ENCODE assay signal across 8 cellular contexts in the genomic region with DNA sequence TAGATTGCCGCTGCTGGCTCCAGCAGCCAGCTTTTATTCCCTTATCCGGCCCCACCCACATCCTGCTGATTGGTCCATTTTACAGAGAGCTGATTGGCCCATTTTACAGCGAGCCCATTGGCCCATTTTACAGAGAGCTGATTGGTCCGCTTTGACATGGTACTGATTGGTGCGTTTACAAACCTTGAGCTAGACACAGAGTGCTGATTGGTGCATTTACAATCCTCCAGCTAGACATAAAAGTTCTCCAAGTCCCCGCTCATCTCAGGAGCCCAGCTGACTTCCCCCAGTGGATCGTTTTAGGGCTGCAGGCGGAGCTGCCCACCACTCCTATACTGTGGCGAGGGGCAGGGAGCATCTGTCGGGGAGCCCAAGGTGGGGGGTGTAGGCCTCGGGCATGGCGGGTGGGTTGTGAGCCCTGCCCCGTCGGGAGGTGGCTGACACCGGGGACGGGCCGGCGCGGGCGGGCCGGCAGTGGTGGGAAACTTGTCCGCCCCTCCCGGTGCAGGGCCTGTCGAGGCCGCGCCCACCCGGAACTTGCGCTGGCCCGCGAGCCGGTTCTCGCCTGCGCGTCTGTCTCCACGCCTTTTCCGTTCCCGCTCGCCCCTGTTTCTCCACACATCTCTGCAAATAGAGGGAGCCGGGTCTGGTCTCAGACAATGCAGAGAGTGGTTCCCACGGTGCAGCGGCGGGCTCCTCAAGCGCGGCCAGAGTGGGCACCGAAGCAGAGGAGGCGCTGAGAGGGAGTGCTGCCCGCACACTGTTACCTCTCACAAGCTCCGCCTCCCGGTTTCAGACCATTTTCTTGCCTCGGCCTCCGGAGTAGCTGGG.
DNase-seq lines count a peak whose midpoint lies in the region; ATAC-seq and TF ChIP-seq lines count a peak whose summit lies in the region.

No MANE protein-coding gene starts in this region.

- 65% methylated on average over 30 of the region's 51 CpGs for WGBS in mammary epithelial cell (ENCODE audit: low coverage, missing lambda C conversion rate)

- intact Hi-C loops in breast epithelium (cut with DNase I; ENCODE audit: low total_unique reads) (no loop called here), mammary epithelial cell (cut with micrococcal nuclease) (no loop called here), dorsolateral prefrontal cortex (cut with DNase I) (no loop called here), tibial artery (cut with DNase I; ENCODE audit: low total_unique reads) (loop anchor here (10.0 kb wide), 1 partner anchor 69 kb away; no protein-coding TSS in a partner anchor)

- dilution Hi-C loops in mammary epithelial cell (cut with HindIII; ENCODE audit: low sequenced_read_pairs) = no loop called here

- H3K79me2 ChIP-seq in mammary epithelial cell (ENCODE audit: insufficient read depth, low read length) = no peaks in the 10 kb centered on the region

- H2AFZ ChIP-seq in mammary epithelial cell (ENCODE audit: low read depth, low read length) = no peak overlapping the region

- BruUV-seq in mammary epithelial cell (replicated peaks; lab: Mats Ljungman, UMichigan) = no TSS peak

- H3K27me3 ChIP-seq in breast epithelium (no peaks in the 10 kb centered on the region), mammary epithelial cell (ENCODE audit: insufficient read depth, low read length) (no peaks in the 10 kb centered on the region), dorsolateral prefrontal cortex (peaks cover 0 to 4% (median 0%) of the 10 kb centered on the region in 45 donors), muscle layer of duodenum (ENCODE audit: low read depth, low read length) (no peaks in the 10 kb centered on the region), tibial artery (no peaks in the 10 kb centered on the region)

- DNase-seq in breast epithelium (ENCODE audit: low spot score in 2 of 2) (no peak), mammary epithelial cell (no peak), dorsolateral prefrontal cortex (no peak), tibial artery (peak; percentile 38 to 74), UCSD-AML1 (lab: John Stamatoyannopoulos, UW; ENCODE audit: unreplicated experiment) (no peak), NCI-H345 treated with DMSO at 0.1 percent for 48 hours (lab: John Stamatoyannopoulos, UW; ENCODE audit: unreplicated experiment) (no peak)

- no peak for ATAC-seq in HG02981 (IDR thresholded peaks at IDR 0.05; ENCODE audit: unreplicated experiment)

- TF ChIP-seq POLR2A in breast epithelium (IDR thresholded peaks at IDR 0.05) = no peak

- no peak overlapping the region for H3K27ac ChIP-seq in breast epithelium
- no peak overlapping the region for H3K27ac ChIP-seq in mammary epithelial cell (ENCODE audit: insufficient read depth, low read depth, low read length)
- peak overlapping the region in 1 of 59 donors; percentile 24 for H3K27ac ChIP-seq in dorsolateral prefrontal cortex
- H3K27ac ChIP-seq in muscle layer of duodenum (ENCODE audit: low read length) = no peak overlapping the region
- H3K27ac ChIP-seq in tibial artery = peak overlapping the region; percentile 65 to 70

- CTCF ChIA-PET in mammary epithelial cell (lab: Charles Lee; ENCODE audit: low non-redundant PET) = interaction anchor here (0.6 kb wide), 1 partner anchor 788 kb away, joined by 3 read pairs; no protein-coding TSS in a partner anchor

- H3K4me2 ChIP-seq in mammary epithelial cell (ENCODE audit: insufficient read depth, low read depth, low read length) = no peak overlapping the region

- no peaks in the 10 kb centered on the region for H3K4me1 ChIP-seq in breast epithelium
- H3K4me1 ChIP-seq in mammary epithelial cell (ENCODE audit: insufficient read depth, low read length) = peaks cover 11% of the 10 kb centered on the region
- H3K4me1 ChIP-seq in muscle layer of duodenum (ENCODE audit: control insufficient read depth in 1 of 2, insufficient read depth in 2 of 2, low read length in 2 of 2) = no peaks in the 10 kb centered on the region
- H3K4me1 ChIP-seq in tibial artery = peaks cover 0 to 21% (median 10%) of the 10 kb centered on the region in 4 donors

- no peak overlapping the region for H3K9ac ChIP-seq in mammary epithelial cell (ENCODE audit: insufficient read depth, low read length)

- H3K36me3 ChIP-seq in breast epithelium (no peaks in the 10 kb centered on the region), mammary epithelial cell (ENCODE audit: insufficient read depth, low read length) (no peaks in the 10 kb centered on the region), muscle layer of duodenum (ENCODE audit: control insufficient read depth in 1 of 2, insufficient read depth in 2 of 2, low read length in 2 of 2) (no peaks in the 10 kb centered on the region), tibial artery (no peaks in the 10 kb centered on the region)

- H3K9me3 ChIP-seq in breast epithelium (no peaks in the 10 kb centered on the region), mammary epithelial cell (replicated peaks; ENCODE audit: insufficient read depth, low read length) (no peaks in the 10 kb centered on the region), muscle layer of duodenum (ENCODE audit: control insufficient read depth in 1 of 2, low read length in 2 of 2) (no peaks in the 10 kb centered on the region), tibial artery (no peaks in the 10 kb centered on the region)

- H3K4me3 ChIP-seq in breast epithelium = peak overlapping the region; percentile 40 to 51 (median 40)
- H3K4me3 ChIP-seq in mammary epithelial cell (replicated peaks in 1 of 3; ENCODE audit: insufficient read depth in 1 of 3, low read depth in 2 of 3, low read length in 3 of 3) = no peak overlapping the region
- peak overlapping the region in 58 of 59 donors; percentile 10 to 64 (median 46) for H3K4me3 ChIP-seq in dorsolateral prefrontal cortex
- peak overlapping the region; percentile 26 to 66 for H3K4me3 ChIP-seq in muscle layer of duodenum (ENCODE audit: low read depth in 1 of 2, low read length in 2 of 2)
- H3K4me3 ChIP-seq in tibial artery = peak overlapping the region; percentile 55 to 59

- no peaks in the 10 kb centered on the region for H4K20me1 ChIP-seq in mammary epithelial cell (ENCODE audit: insufficient read depth, low read length)

- TF ChIP-seq CTCF in breast epithelium (IDR thresholded peaks at IDR 0.05) (no peak), mammary epithelial cell (conservative IDR thresholded peaks at IDR 0.05 in 1 of 2, IDR thresholded peaks at IDR 0.05 in 1 of 2; ENCODE audit: extremely low read depth in 1 of 2, insufficient read depth in 1 of 2, low read depth in 1 of 2, low read length in 2 of 2) (no peak), dorsolateral prefrontal cortex (IDR thresholded peaks at IDR 0.05 in 54 of 56, conservative IDR thresholded peaks at IDR 0.05 in 2 of 56; ENCODE audit: low read depth in 1 of 56, partially characterized antibody in 56 of 56) (no peak), tibial artery (IDR thresholded peaks at IDR 0.05) (no peak)

- in situ Hi-C loops in mammary epithelial cell (cut with MboI; ENCODE audit: low sequenced_read_pairs in 2 of 2) = no loop called here

Comparison
In these comparisons a context has a peak if more than half of its experiments do, and no peak if none do; other contexts are left out.
1. H3K4me3 ChIP-seq: peak in breast epithelium (3 of 3), dorsolateral prefrontal cortex (58 of 59), muscle layer of duodenum (2 of 2) and tibial artery (2 of 2); none in mammary epithelial cell (0 of 3).
2. DNase-seq: peak in tibial artery (2 of 2); none in breast epithelium (0 of 2), mammary epithelial cell (single experiment), dorsolateral prefrontal cortex (0 of 10), UCSD-AML1 (single experiment) and NCI-H345 treated with DMSO at 0.1 percent for 48 hours (single experiment).
3. H3K27ac ChIP-seq: peak in tibial artery (2 of 2); none in breast epithelium (0 of 2), mammary epithelial cell (single experiment) and muscle layer of duodenum (single experiment).